29 cellular contexts compared by ENCODE assay signal in genomic region chr7:19290066-19290465, GRCh38.
"Had no signal": no experiment of that assay in that cellular context is flagged by ENCODE, and none has a peak within 500 bp of the region (broad histone marks: within the 10 kb centered on the region; RNA-seq: fewer than 3 reads in every experiment).

No MANE protein-coding gene starts in this region.

- H3K27ac ChIP-seq: brain microvascular endothelial cell, coronary artery, dorsolateral prefrontal cortex, gastrocnemius medialis, heart left ventricle, WERI-Rb-1 had no signal

- FAIRE-seq: astrocyte, bronchial epithelial cell had no signal

- H3K27me3 ChIP-seq: brain microvascular endothelial cell, gastrocnemius medialis, heart left ventricle had no signal

- ATAC-seq: activated CD4-positive, CD25-positive, alpha-beta regulatory T cell treated with anti-CD3 and anti-CD28 coated beads, Interleukin-2, amount 50 U/mL, for 24 hours; activated CD8-positive, alpha-beta T cell treated with anti-CD3 and anti-CD28 coated beads for 36 hours; activated T-cell treated with anti-CD3 and anti-CD28 coated beads, Interleukin-2, amount 50 U/mL, for 4 hours; activated T-helper 17 cell treated with anti-CD3 and anti-CD28 coated beads, Interleukin-2, amount 50 U/mL, for 72 hours; esophagus mucosa; gastrocnemius medialis; heart left ventricle had no signal

- H3K4me3 ChIP-seq: coronary artery, dorsolateral prefrontal cortex, gastrocnemius medialis, heart left ventricle had no signal

- H3K36me3 ChIP-seq: brain microvascular endothelial cell, gastrocnemius medialis, heart left ventricle, WERI-Rb-1 had no signal

- H3K4me1 ChIP-seq: heart left ventricle had no signal

- DNase-seq: activated B cell treated with CpG ODN at 0.5 μM for 24 hours; activated CD4-positive, alpha-beta T cell treated with anti-CD3 and anti-CD28 coated beads for 48 hours; activated CD4-positive, alpha-beta T cell treated with anti-CD3 and anti-CD28 coated beads, Interleukin-2, amount 50 U/mL, for 1 hour; activated CD4-positive, alpha-beta T cell treated with anti-CD3 and anti-CD28 coated beads, Interleukin-2, amount 50 U/mL, for 48 hours; activated CD8-positive, alpha-beta memory T cell treated with anti-CD3 and anti-CD28 coated beads for 24 hours; activated CD8-positive, alpha-beta T cell treated with anti-CD3 and anti-CD28 coated beads for 36 hours; activated effector memory CD4-positive, alpha-beta T cell treated with Interleukin-2 at 50 U/mL for 16 hours; activated gamma-delta T cell treated with Interleukin-2 at 50 U/mL for 16 hours; activated naive CD4-positive, alpha-beta T cell treated with anti-CD3 and anti-CD28 coated beads, Interleukin-2, amount 50 U/mL, for 16 hours; activated naive CD4-positive, alpha-beta T cell treated with Interleukin-2 at 50 U/mL for 16 hours; activated T-cell treated with anti-CD3 and anti-CD28 coated beads, Interleukin-2, amount 50 U/mL, for 4 hours; amniotic stem cell; anterior cingulate cortex; brain microvascular endothelial cell; dorsolateral prefrontal cortex; effector memory CD4-positive, alpha-beta T cell; endodermal cell; foreskin fibroblast; gastrocnemius medialis; glutamatergic neuron; heart left ventricle; T-helper 9 cell; WERI-Rb-1 had no signal

- H3K9me3 ChIP-seq: gastrocnemius medialis, heart left ventricle had no signal
